ENCODE assay signal across 11 cellular contexts in genomic region chr7:7972128-7972527, GRCh38. TPM values are rescaled to one million over a fixed set of nuclear protein-coding genes. Genes with fewer than 3 reads are reported as not detected.
DNase-seq lines count a peak whose midpoint lies in the region; TF ChIP-seq lines count a peak whose summit lies in the region.
"Had no signal": no experiment of that assay in that cellular context is flagged by ENCODE, and none has a peak within 500 bp of the region (broad histone marks: within the 10 kb centered on the region; RNA-seq: fewer than 3 reads in every experiment).

No MANE protein-coding gene starts in this region.

- intact Hi-C loops in adrenal gland (cut with DNase I) = no loop called here

- TF ChIP-seq CTCF in fibroblast of villous mesenchyme (IDR thresholded peaks at IDR 0.05; ENCODE audit: insufficient read depth, low read depth, low read length) (no peak), adrenal gland (IDR thresholded peaks at IDR 0.05) (no peak)

- H3K4me1 ChIP-seq in stomach smooth muscle (ENCODE audit: control insufficient read depth, insufficient read depth, low read length) (peaks cover 11% of the 10 kb centered on the region), adrenal gland (replicated peaks in 1 of 2) (peaks cover 3 to 32% of the 10 kb centered on the region in 2 donors)

- H3K27ac ChIP-seq in stomach smooth muscle (ENCODE audit: low read length) = no peak overlapping the region
- no peak overlapping the region for H3K27ac ChIP-seq in adrenal gland

- H3K27me3 ChIP-seq in stomach smooth muscle (ENCODE audit: control insufficient read depth in 1 of 2, insufficient read depth in 2 of 2, low read length in 2 of 2) = no peaks in the 10 kb centered on the region
- no peaks in the 10 kb centered on the region for H3K27me3 ChIP-seq in adrenal gland

- no peak for TF ChIP-seq POLR2A in adrenal gland (IDR thresholded peaks at IDR 0.05)

- no peaks in the 10 kb centered on the region for H3K9me3 ChIP-seq in stomach smooth muscle (ENCODE audit: control insufficient read depth in 2 of 2, low read length in 2 of 2)
- H3K9me3 ChIP-seq in adrenal gland (replicated peaks in 1 of 3) = no peaks in the 10 kb centered on the region

- peak; percentile 14 to 25 for DNase-seq in NCI-H2081 (lab: John Stamatoyannopoulos, UW)
- no peak for DNase-seq in NCI-H2081 treated with DMSO at 0.1 percent for 48 hours (lab: John Stamatoyannopoulos, UW)
- DNase-seq in NCI-H510A treated with DMSO at 0.1 percent for 48 hours (lab: John Stamatoyannopoulos, UW) = peak; percentile 46
- no peak for DNase-seq in fibroblast of villous mesenchyme (ENCODE audit: low read depth)
- DNase-seq in iPS-NIHi7 (ENCODE audit: extremely low spot score) = no peak
- DNase-seq in NCI-H526 treated with DMSO at 0.1 percent for 48 hours (lab: John Stamatoyannopoulos, UW) = no peak
- no peak for DNase-seq in adrenal gland
- DNase-seq: activated T-cell treated with anti-CD3 and anti-CD28 coated beads for 4 hours; effector CD4-positive, alpha-beta T cell; SIG-M5 had no signal

- 68 to 83% (median 76%) methylated on average over 6 of the region's 6 CpGs for WGBS in adrenal gland, 4 donors

- H3K36me3 ChIP-seq in stomach smooth muscle (ENCODE audit: control insufficient read depth in 2 of 2, insufficient read depth in 2 of 2, low read length in 2 of 2) (no peaks in the 10 kb centered on the region), adrenal gland (replicated peaks in 1 of 2) (no peaks in the 10 kb centered on the region)

- H3K9ac ChIP-seq in stomach smooth muscle (ENCODE audit: low read length in 2 of 2) = peak overlapping the region in 1 of 2 donors; percentile 29

- H3K4me3 ChIP-seq in fibroblast of villous mesenchyme (ENCODE audit: low read depth, low read length) = peak overlapping the region; percentile 88
- peak overlapping the region; percentile 78 to 91 for H3K4me3 ChIP-seq in stomach smooth muscle (ENCODE audit: low read length in 2 of 2)
- no peak overlapping the region for H3K4me3 ChIP-seq in adrenal gland

RNA-seq across cellular contexts. Expression of gene GLCCI1, which starts 3.5 kb away (rescaled TPM):
- 6.4 and 6.9 TPM in 2 replicates for total RNA-seq in fibroblast of villous mesenchyme
- 10 to 100 TPM in 3 of 8 donors, 1 to 10 TPM in 5; 2.4 to 23.6 (median 8.9) TPM for total RNA-seq in adrenal gland
- polyA plus RNA-seq in adrenal gland = 1 to 10 TPM; 3.8 to 7.6 (median 7.2) TPM

Comparison
In these comparisons a context has a peak if more than half of its experiments do, and no peak if none do; other contexts are left out.
1. DNase-seq: peak in NCI-H2081 (2 of 2) and NCI-H510A treated with DMSO at 0.1 percent for 48 hours (single experiment); none in NCI-H2081 treated with DMSO at 0.1 percent for 48 hours (single experiment), fibroblast of villous mesenchyme (single experiment), iPS-NIHi7 (single experiment), NCI-H526 treated with DMSO at 0.1 percent for 48 hours (single experiment) and adrenal gland (0 of 7).
2. H3K4me3 ChIP-seq: peak in fibroblast of villous mesenchyme (single experiment) and stomach smooth muscle (2 of 2); none in adrenal gland (0 of 4).